ENCODE assay signal across 25 cellular contexts in genomic region chr2:133888816-133889215, GRCh38.
"Had no signal": no experiment of that assay in that cellular context is flagged by ENCODE, and none has a peak within 500 bp of the region (broad histone marks: within the 10 kb centered on the region; RNA-seq: fewer than 3 reads in every experiment).

No MANE protein-coding gene starts in this region.

- H3K9me3 ChIP-seq: left lung, lower lobe of right lung, ovary, right atrium auricular region, testis, thyroid gland, transverse colon, upper lobe of right lung had no signal

- H3K4me3 ChIP-seq: heart right ventricle, hepatocyte, left lung, lower lobe of right lung, ovary, right atrium auricular region, skin epidermis, stomach, testis, thyroid gland, transverse colon, upper lobe of right lung had no signal

- H3K27ac ChIP-seq: heart right ventricle, hepatocyte, left lung, lower lobe of right lung, ovary, right atrium auricular region, skin epidermis, stomach, testis, thyroid gland, transverse colon, upper lobe of right lung had no signal

- H2AFZ ChIP-seq: hepatocyte had no signal

- H3K36me3 ChIP-seq: heart right ventricle, left lung, lower lobe of right lung, ovary, right atrium auricular region, stomach, thyroid gland, transverse colon, upper lobe of right lung had no signal

- ATAC-seq: heart right ventricle; left colon; left lung; lower lobe of right lung; naive thymus-derived CD8-positive, alpha-beta T cell; sciatic nerve; stimulated activated naive B cell treated with anti-CD40 and anti-IgM and Interleukin-4, amounts not matched to agents 10 μg/mL and 1 μg/mL and 100 μg/mL, for 72 hours; stimulated activated naive CD8-positive, alpha-beta T cell treated with anti-CD3 and anti-CD28 coated beads, Interleukin-15, Interleukin-2, amounts not matched to agents 100 U/mL and 50 U/mL, for 24 hours; upper lobe of right lung had no signal

- H3K27me3 ChIP-seq: hepatocyte, left lung, ovary, right atrium auricular region, testis, thyroid gland, transverse colon, upper lobe of right lung had no signal

- H3K4me2 ChIP-seq: hepatocyte had no signal

- DNase-seq: heart right ventricle; kidney glomerular epithelial cell; left colon; left lung; lower lobe of right lung; mammary epithelial cell; mesenchymal stem cell; naive thymus-derived CD8-positive, alpha-beta T cell; occipital lobe; ovary; stimulated activated CD4-positive, alpha-beta T cell treated with anti-CD3 and anti-CD28 coated beads, Interleukin-12 subunit alpha, Interleukin-12 subunit beta, amount 100 ng/mL, for 4 hours; stimulated activated CD4-positive, alpha-beta T cell treated with anti-CD3 and anti-CD28 coated beads, Interleukin-15, amount 100 ng/mL, for 24 hours; stimulated activated CD4-positive, alpha-beta T cell treated with anti-CD3 and anti-CD28 coated beads, Interleukin-2, amount 100 ng/mL, for 24 hours; stimulated activated CD4-positive, alpha-beta T cell treated with anti-CD3 and anti-CD28 coated beads, Interleukin-4, amount 100 ng/mL, for 1 hour; stimulated activated naive B cell treated with anti-CD40 and anti-IgM and Interleukin-4, amounts not matched to agents 10 μg/mL and 1 μg/mL and 100 μg/mL, for 72 hours; stimulated activated naive CD8-positive, alpha-beta T cell treated with anti-CD3 and anti-CD28 coated beads, Interleukin-15, Interleukin-2, amounts not matched to agents 100 U/mL and 50 U/mL, for 24 hours; stomach; testis; thyroid gland; transverse colon; upper lobe of right lung had no signal

- H3K4me1 ChIP-seq: lower lobe of right lung, testis had no signal
